In genomic region chr22:49779853-49780271, GRCh38 we compare ENCODE assay signal across 27 cellular contexts. TPM values are rescaled to one million over a fixed set of nuclear protein-coding genes. Genes with fewer than 3 reads are reported as not detected.
DNase-seq lines count a peak whose midpoint lies in the region; ATAC-seq, FAIRE-seq and TF ChIP-seq lines count a peak whose summit lies in the region.
"Had no signal": no experiment of that assay in that cellular context is flagged by ENCODE, and none has a peak within 500 bp of the region (broad histone marks: within the 10 kb centered on the region; RNA-seq: fewer than 3 reads in every experiment).

No MANE protein-coding gene starts in this region.

- TF ChIP-seq RAD21 in K562 (CRISPR knock-in tag; conservative IDR thresholded peaks at IDR 0.05 in 1 of 2, IDR thresholded peaks at IDR 0.05 in 1 of 2), result no peak

- H4K20me1 ChIP-seq in K562 (replicated peaks; ENCODE audit: control insufficient read depth, insufficient read depth, low read length), result peaks cover 6% of the 10 kb centered on the region; the same call in 1 of the 2 replicates

- TF ChIP-seq CTCF in K562 (IDR thresholded peaks at IDR 0.05 in 2 of 3, conservative IDR thresholded peaks at IDR 0.05 in 1 of 3; ENCODE audit: insufficient read depth in 2 of 3, low read depth in 1 of 3, low read length in 3 of 3), result no peak
- no peak for TF ChIP-seq CTCF in psoas muscle (IDR thresholded peaks at IDR 0.05)
- TF ChIP-seq CTCF in body of pancreas (IDR thresholded peaks at IDR 0.05), result no peak

- 94% methylated on average over 17 of the region's 18 CpGs for WGBS in K562 (ENCODE audit: insufficient coverage, low coverage, missing lambda C conversion rate)
- WGBS in right cardiac atrium, result 63% methylated on average over 18 of the region's 18 CpGs
- 30 to 52% (median 32%) methylated on average over 18 of the region's 18 CpGs for WGBS in psoas muscle, 3 donors
- 82 to 87% methylated on average over 6 to 18 of the region's 18 CpGs for WGBS in body of pancreas, 2 donors

- H3K9me3 ChIP-seq in K562 (replicated peaks; ENCODE audit: control insufficient read depth, insufficient read depth, low read depth, low read length) (no peaks in the 10 kb centered on the region), right cardiac atrium (ENCODE audit: control insufficient read depth, low read length) (no peaks in the 10 kb centered on the region), psoas muscle (no peaks in the 10 kb centered on the region), T-helper 17 cell (ENCODE audit: control insufficient read depth, low read length, poor library complexity, severe bottlenecking) (no peaks in the 10 kb centered on the region), body of pancreas (no peaks in the 10 kb centered on the region)
- H3K9me3 ChIP-seq: tibial artery had no signal

- intact Hi-C loops in K562 (cut with micrococcal nuclease) (no loop called here), right cardiac atrium (cut with DNase I) (no loop called here), psoas muscle (cut with DNase I) (no loop called here), body of pancreas (cut with DNase I) (no loop called here)

- H3K4me2 ChIP-seq in K562 (ENCODE audit: insufficient read depth, low read length), result no peak overlapping the region

- H3K4me3 ChIP-seq in H7 (ENCODE audit: insufficient read depth, low read depth, low read length) (no peak overlapping the region), K562 (no peak overlapping the region), right cardiac atrium (ENCODE audit: low read length) (no peak overlapping the region), psoas muscle (no peak overlapping the region), body of pancreas (no peak overlapping the region)
- H3K4me3 ChIP-seq: tibial artery had no signal

- no peaks in the 10 kb centered on the region for H3K27me3 ChIP-seq in H7 (ENCODE audit: control insufficient read depth, insufficient read depth, low read length)
- no peaks in the 10 kb centered on the region for H3K27me3 ChIP-seq in K562 (ENCODE audit: control insufficient read depth in 2 of 2, insufficient read depth in 2 of 2, low read length in 2 of 2)
- H3K27me3 ChIP-seq in right cardiac atrium (ENCODE audit: control insufficient read depth, insufficient read depth), result no peaks in the 10 kb centered on the region
- H3K27me3 ChIP-seq in psoas muscle (ENCODE audit: insufficient read depth in 3 of 3, low read length in 2 of 3), result no peaks in the 10 kb centered on the region
- no peaks in the 10 kb centered on the region for H3K27me3 ChIP-seq in body of pancreas
- H3K27me3 ChIP-seq: foreskin keratinocyte, tibial artery had no signal

- H3K36me3 ChIP-seq in H7 (replicated peaks; ENCODE audit: control insufficient read depth, insufficient read depth, low read length) (peaks cover 4% of the 10 kb centered on the region), K562 (ENCODE audit: control insufficient read depth, insufficient read depth, low read length) (peaks cover 44% of the 10 kb centered on the region; the same call in 2 of the 3 replicates), psoas muscle (ENCODE audit: insufficient read depth in 1 of 2, low read depth in 1 of 2) (peaks cover 0 to 45% of the 10 kb centered on the region in 2 donors), body of pancreas (replicated peaks in 1 of 2; ENCODE audit: insufficient read depth in 1 of 2, low read depth in 2 of 2) (peaks cover 0 to 26% of the 10 kb centered on the region in 2 donors)

- H3K9ac ChIP-seq in K562 (ENCODE audit: insufficient read depth in 1 of 2, low read depth in 2 of 2, low read length in 2 of 2), result no peak overlapping the region; a peak in 1 of 4 replicates

- H2AFZ ChIP-seq in K562 (ENCODE audit: low read depth, low read length), result no peak overlapping the region

- H3K27me3 Mint-ChIP-seq in T-helper 17 cell, result no peaks in the 10 kb centered on the region
- H3K27me3 Mint-ChIP-seq: activated naive CD4-positive, alpha-beta T cell treated with anti-CD3 and anti-CD28 coated beads, Interleukin-2, amount 50 U/mL, for 24 hours; stimulated activated naive CD8-positive, alpha-beta T cell treated with anti-CD3 and anti-CD28 coated beads, Interleukin-15, Interleukin-2, amounts not matched to agents 100 ng/mL and 50 ng/mL, for 24 hours had no signal

- in situ Hi-C loops in K562 (cut with MboI), result no loop called here

- BruUV-seq in K562 (replicated peaks; lab: Mats Ljungman, UMichigan), result no TSS peak

- TF ChIP-seq EP300 in K562 (IDR thresholded peaks at IDR 0.05; ENCODE audit: low read length), result no peak

- H3K27ac Mint-ChIP-seq in T-helper 17 cell, result no peak overlapping the region
- H3K27ac Mint-ChIP-seq: activated naive CD4-positive, alpha-beta T cell treated with anti-CD3 and anti-CD28 coated beads, Interleukin-2, amount 50 U/mL, for 24 hours; stimulated activated naive CD8-positive, alpha-beta T cell treated with anti-CD3 and anti-CD28 coated beads, Interleukin-15, Interleukin-2, amounts not matched to agents 100 ng/mL and 50 ng/mL, for 24 hours had no signal

- CTCF ChIA-PET in K562 (lab: Yijun Ruan, JAX; ENCODE audit: low intra/inter-chr PET ratio), result no interaction called here

- H3K4me3 Mint-ChIP-seq in T-helper 17 cell, result no peak overlapping the region
- H3K4me3 Mint-ChIP-seq: activated naive CD4-positive, alpha-beta T cell treated with anti-CD3 and anti-CD28 coated beads, Interleukin-2, amount 50 U/mL, for 24 hours; immature natural killer cell; stimulated activated naive CD8-positive, alpha-beta T cell treated with anti-CD3 and anti-CD28 coated beads, Interleukin-15, Interleukin-2, amounts not matched to agents 100 ng/mL and 50 ng/mL, for 24 hours had no signal

- H3K4me1 ChIP-seq in K562 (replicated peaks in 1 of 2; ENCODE audit: control insufficient read depth in 2 of 2, insufficient read depth in 2 of 2, low read length in 2 of 2) (peaks cover 0 to 24% of the 10 kb centered on the region in 2 experiments; a peak in 1 of 5 replicates), right cardiac atrium (ENCODE audit: control insufficient read depth, insufficient read depth, low read length) (peaks cover 2% of the 10 kb centered on the region), psoas muscle (peaks cover 23% of the 10 kb centered on the region), body of pancreas (no peaks in the 10 kb centered on the region)

- H3K79me2 ChIP-seq in K562 (ENCODE audit: control insufficient read depth, insufficient read depth, low read length), result peaks cover 11% of the 10 kb centered on the region; the same call in 2 of the 3 replicates

- no peak for FAIRE-seq in K562 (lab: Jason Lieb, UNC)
- FAIRE-seq: GM12892, H54 had no signal

- DNase-seq in H7 (peak; percentile 50), K562 (ENCODE audit: extremely low read depth in 1 of 4, low spot score in 3 of 4) (no peak), right cardiac atrium (peak in 1 of 3 donors; percentile 75), psoas muscle (peak; percentile 35 to 85), T-helper 17 cell (no peak), body of pancreas (no peak), T-helper 2 cell (no peak)
- DNase-seq: activated CD4-positive, alpha-beta T cell treated with anti-CD3 and anti-CD28 coated beads, Interleukin-2, amount 50 U/mL, for 4 hours; activated CD8-positive, alpha-beta memory T cell treated with anti-CD3 and anti-CD28 coated beads, Interleukin-2, amount 50 U/mL, for 4 hours; C1 segment of cervical spinal cord; Calu3; effector memory CD4-positive, alpha-beta T cell; foreskin keratinocyte; hippocampal formation; immature natural killer cell; NCI-H1092; NCI-H2081; NCI-H774; T-helper 9 cell; tibial artery had no signal

- POLR2A ChIA-PET in K562 (lab: Yijun Ruan, JAX), result no interaction called here

- TF ChIP-seq POLR2A in K562 (conservative IDR thresholded peaks at IDR 0.05) (no peak), body of pancreas (IDR thresholded peaks at IDR 0.05) (no peak)

- ATAC-seq in K562 (no peak), right cardiac atrium (peak; percentile 58 to 64), psoas muscle (peak; percentile 71 to 90 (median 82)), T-helper 17 cell (no peak), body of pancreas (no peak), HG03280 (IDR thresholded peaks at IDR 0.05; ENCODE audit: unreplicated experiment) (no peak)
- ATAC-seq: esophagus mucosa, foreskin keratinocyte, SK-N-SH treated with all-trans-retinoic acid at 6 μM for 48 hours had no signal

- H3K4me1 Mint-ChIP-seq in T-helper 17 cell, result peaks cover 10% of the 10 kb centered on the region

- no peak overlapping the region for H3K27ac ChIP-seq in K562 (ENCODE audit: extremely low read depth, low read depth, low read length)
- no peak overlapping the region for H3K27ac ChIP-seq in right cardiac atrium (ENCODE audit: low read length)
- H3K27ac ChIP-seq in psoas muscle, result peak overlapping the region; percentile 58
- no peak overlapping the region for H3K27ac ChIP-seq in body of pancreas
- H3K27ac ChIP-seq: foreskin keratinocyte, tibial artery had no signal

- H3K36me3 Mint-ChIP-seq in T-helper 17 cell (ENCODE audit: low read depth), result peaks cover 2% of the 10 kb centered on the region

- H3K9me1 ChIP-seq in K562 (ENCODE audit: control insufficient read depth, insufficient read depth, low read length), result no peaks in the 10 kb centered on the region

TF ChIP-seq in K562, 482 proteins besides CTCF, POLR2A, EP300 and RAD21 (continues in another document):
- TF ChIP-seq PHF20 (IDR thresholded peaks at IDR 0.05; ENCODE audit: partially characterized antibody), result no peak

RNA-seq across cellular contexts. Expression of gene BRD1, which starts 47.8 kb away (rescaled TPM):
- total RNA-seq in H7 (2014; rRNA removed; shearing (Covaris generic)), result 24.9 and 29.5 TPM in 2 replicates
- 34.4 and 58.3 TPM in 2 replicates for total RNA-seq in K562 (2011; cell fraction: chromatin; rRNA removed; ENCODE audit: low replicate concordance)
- total RNA-seq in K562 (2011; cell fraction: nucleolus; rRNA removed), result 28.7 and 34.9 TPM in 2 replicates
- 20.9 and 28.2 TPM in 2 replicates for total RNA-seq in K562 (2011; cell fraction: nucleoplasm; rRNA removed)
- total RNA-seq in K562 (2014; rRNA removed) (10.4 and 12.2 TPM in 2 replicates), K562 (2014; rRNA removed; fragmentation: Illumina TruSeq; extraction: Trizol) (5.3 and 7.4 TPM in 2 replicates), K562 (2015; rRNA removed; fragmentation: Illumina TruSeq; extraction: Trizol) (7.2 and 7.5 TPM in 2 replicates), K562 (2021) (14.1 and 17.6 TPM in 2 replicates), right cardiac atrium (10 to 100 TPM; 17.7 to 19.4 (median 18.3) TPM), psoas muscle (10 to 100 TPM; 16.9 to 22.9 (median 20.3) TPM), T-helper 17 cell (100 to 1,000 TPM; 127 to 153 TPM), body of pancreas (10 to 100 TPM; 21.8 to 36.9 TPM)
- polyA plus RNA-seq in K562 (2011; rRNA removed) (2.4 and 2.5 TPM in 2 replicates), K562 (2014; fragmentation: Illumina TruSeq; extraction: Trizol) (5.5 and 8.7 TPM in 2 replicates), K562 (2014; fragmentation: Nextera tagmentation; extraction: Ambion mirVana) (under 1 TPM; 0.42 to 0.63 TPM), K562 (2014; rRNA removed) (8.4 and 9.9 TPM in 2 replicates), right cardiac atrium (16.3 TPM), psoas muscle (10 to 100 TPM in 2 of 3 donors, 1 to 10 TPM in 1; 7.9 to 12.8 (median 10.1) TPM)
- polyA plus RNA-seq in K562 (2011; cell fraction: cytosol; rRNA removed), result 1.9 and 2.0 TPM in 2 replicates
- 11.7 and 17.8 TPM in 2 replicates for polyA plus RNA-seq in K562 (2011; cell fraction: nucleus; rRNA removed)
- 8.5 and 10.4 TPM in 2 replicates for polyA plus RNA-seq in K562 (2012)
- polyA minus RNA-seq in K562 (2011; rRNA and poly(A)+ RNA removed), result 3.2 and 4.2 TPM in 2 replicates
- polyA minus RNA-seq in K562 (2011; cell fraction: cytosol; rRNA and poly(A)+ RNA removed), result 5.6 and 8.6 TPM in 2 replicates
- polyA minus RNA-seq in K562 (2011; cell fraction: nucleus; rRNA and poly(A)+ RNA removed), result 10.8 and 11.2 TPM in 2 replicates

Comparison
In these comparisons a context has a peak if more than half of its experiments do, and no peak if none do; other contexts are left out.
1. DNase-seq: peak in H7 (single experiment) and psoas muscle (2 of 2); none in K562 (0 of 4), T-helper 17 cell (0 of 3), body of pancreas (0 of 4) and T-helper 2 cell (0 of 5).
2. ATAC-seq: peak in right cardiac atrium (2 of 2) and psoas muscle (4 of 4); none in K562 (single experiment), T-helper 17 cell (single experiment), body of pancreas (single experiment) and HG03280 (single experiment).